Comparison of ENCODE assay signal across 16 cellular contexts in genomic region chr1:245810181-245810727, GRCh38.
DNase-seq lines count a peak whose midpoint lies in the region; ATAC-seq, FAIRE-seq and TF ChIP-seq lines count a peak whose summit lies in the region.
"Had no signal": no experiment of that assay in that cellular context is flagged by ENCODE, and none has a peak within 500 bp of the region (broad histone marks: within the 10 kb centered on the region; RNA-seq: fewer than 3 reads in every experiment).

No MANE protein-coding gene starts in this region.

- no peak overlapping the region for H2BK5ac ChIP-seq in IMR-90 (ENCODE audit: low read depth, low read length, poor library complexity, severe bottlenecking)

- no peak overlapping the region for H3K56ac ChIP-seq in IMR-90 (ENCODE audit: extremely low read depth, insufficient read depth, low read length)

- H3K4me1 ChIP-seq in IMR-90 (ENCODE audit: control insufficient read depth, insufficient read depth, low read length) = no peaks in the 10 kb centered on the region
- peaks cover 0 to 4% (median 0%) of the 10 kb centered on the region in 4 donors for H3K4me1 ChIP-seq in Peyer's patch
- H3K4me1 ChIP-seq: adrenal gland, thyroid gland had no signal

- no TSS peak for BruUV-seq in IMR-90 (replicated peaks; lab: Mats Ljungman, UMichigan)

- intact Hi-C loops in IMR-90 (cut with micrococcal nuclease) = no loop called here

- H2BK20ac ChIP-seq in IMR-90 (ENCODE audit: low read depth, low read length) = no peak overlapping the region

- H4K20me1 ChIP-seq in IMR-90 (ENCODE audit: insufficient read depth, low read length) = no peaks in the 10 kb centered on the region

- H3K23ac ChIP-seq in IMR-90 (ENCODE audit: low read depth, low read length) = no peak overlapping the region

- POLR2A ChIA-PET in IMR-90 (lab: Charles Lee; ENCODE audit: unreplicated experiment) = no interaction called here

- H3K27me3 ChIP-seq in IMR-90 (ENCODE audit: control insufficient read depth, insufficient read depth, low read length) (no peaks in the 10 kb centered on the region), Peyer's patch (no peaks in the 10 kb centered on the region)
- H3K27me3 ChIP-seq: adrenal gland, thyroid gland had no signal

- no peak overlapping the region for H3K14ac ChIP-seq in IMR-90 (replicated peaks; ENCODE audit: low read depth, low read length)

- H3K36me3 Mint-ChIP-seq in naive B cell = peaks cover 0 to 3% of the 10 kb centered on the region in 2 donors

- H3K9me3 ChIP-seq in IMR-90 (ENCODE audit: control insufficient read depth, insufficient read depth, low read length) (no peaks in the 10 kb centered on the region), Peyer's patch (no peaks in the 10 kb centered on the region)
- H3K9me3 ChIP-seq: adrenal gland, thyroid gland had no signal

- no peaks in the 10 kb centered on the region for H3K9me1 ChIP-seq in IMR-90 (ENCODE audit: insufficient read depth, low read length)

- CTCF ChIA-PET in IMR-90 (lab: Yijun Ruan, JAX) = interaction anchor here (1.2 kb wide), 1 partner anchor 12 kb away, joined by 3 read pairs; no protein-coding TSS in a partner anchor

- ATAC-seq in IMR-90 (ENCODE audit: low read depth) (no peak), naive B cell (ENCODE audit: low read depth in 2 of 2) (peak in 1 of 2 donors; percentile 13)
- ATAC-seq: left ventricle myocardium superior had no signal

- H3K27ac ChIP-seq in IMR-90 (ENCODE audit: insufficient read depth, low read length) (no peak overlapping the region), VCaP (peak overlapping the region; percentile 41; the same call in 1 of the 2 replicates), Peyer's patch (peak overlapping the region in 1 of 4 donors; percentile 62)
- H3K27ac ChIP-seq: adrenal gland, KMS-11, skin epidermis, thyroid gland had no signal

- no peak overlapping the region for H4K8ac ChIP-seq in IMR-90 (ENCODE audit: low read depth in 2 of 2, low read length in 2 of 2)

- no peak overlapping the region for H3K4me2 ChIP-seq in IMR-90 (ENCODE audit: low read depth, low read length)
- H3K4me2 ChIP-seq: KMS-11 had no signal

- peak overlapping the region; percentile 33 for H2AK9ac ChIP-seq in IMR-90 (replicated peaks; ENCODE audit: low read depth, low read length, poor library complexity)

- H3K9me3 Mint-ChIP-seq in naive B cell = no peaks in the 10 kb centered on the region
- H3K9me3 Mint-ChIP-seq: T-helper 1 cell treated with Interleukin-12 subunit alpha and Interleukin-12 subunit beta and Interleukin-4 antibody, amounts not matched to agents 30 μg/mL and 1 μg/mL, for 36 hours had no signal

- H3K9ac ChIP-seq in IMR-90 (ENCODE audit: low read depth, low read length) = no peak overlapping the region
- H3K9ac ChIP-seq: KMS-11 had no signal

- H3K36me3 ChIP-seq in IMR-90 (ENCODE audit: control insufficient read depth, insufficient read depth, low read length) (no peaks in the 10 kb centered on the region), Peyer's patch (no peaks in the 10 kb centered on the region)
- H3K36me3 ChIP-seq: adrenal gland, thyroid gland had no signal

- TF ChIP-seq POLR2A in IMR-90 (IDR thresholded peaks at IDR 0.05; ENCODE audit: low read depth, low read length) (no peak), Peyer's patch (IDR thresholded peaks at IDR 0.05) (no peak)

- DNase-seq in D721Med (ENCODE audit: insufficient read length, low spot score) (peak; percentile 62), IMR-90 (no peak), naive B cell (no peak), HPDE6-E6E7 (ENCODE audit: extremely low spot score) (no peak), Peyer's patch (no peak), superior temporal gyrus (ENCODE audit: extremely low spot score) (no peak), NCI-H774 (lab: John Stamatoyannopoulos, UW) (no peak)
- DNase-seq: activated CD4-positive, CD25-positive, alpha-beta regulatory T cell; adrenal gland; left ventricle myocardium superior; stimulated activated CD4-positive, alpha-beta T cell treated with anti-CD3 and anti-CD28 coated beads, Interleukin-4, amount 100 ng/mL, for 4 hours; thyroid gland had no signal

- peaks cover 35 to 63% (median 39%) of the 10 kb centered on the region in 3 donors for H3K4me1 Mint-ChIP-seq in naive B cell

- no peaks in the 10 kb centered on the region for H3K27me3 Mint-ChIP-seq in naive B cell

- TF ChIP-seq CTCF in D721Med (IDR thresholded peaks at IDR 0.05; ENCODE audit: insufficient read depth, missing control alignments) (no peak), IMR-90 (conservative IDR thresholded peaks at IDR 0.05; ENCODE audit: low read depth, low read length) (no peak), VCaP (conservative IDR thresholded peaks at IDR 0.05) (no peak), Peyer's patch (IDR thresholded peaks at IDR 0.05) (no peak)

- no peak overlapping the region for H2AFZ ChIP-seq in IMR-90 (replicated peaks; ENCODE audit: low read length, poor library complexity)

- no peak overlapping the region for H2BK15ac ChIP-seq in IMR-90 (ENCODE audit: low read depth, low read length)

- no peak overlapping the region for H3K18ac ChIP-seq in IMR-90 (ENCODE audit: low read depth, low read length)

- H3K79me1 ChIP-seq in IMR-90 (ENCODE audit: low read depth in 1 of 2, low read length in 2 of 2) = no peaks in the 10 kb centered on the region

- no peak overlapping the region for H4K91ac ChIP-seq in IMR-90 (ENCODE audit: insufficient read depth, low read depth, low read length)

- FAIRE-seq in D721Med (lab: Jason Lieb, UNC) = peak; percentile 41

- H2AK5ac ChIP-seq in IMR-90 (ENCODE audit: low read depth, low read length) = no peak overlapping the region

- in situ Hi-C loops in IMR-90 (cut with MboI; ENCODE audit: low sequenced_read_pairs) = no loop called here

- dilution Hi-C loops in IMR-90 (cut with HindIII; ENCODE audit: low sequenced_read_pairs, unreplicated experiment) = no loop called here

- H3K27ac Mint-ChIP-seq in naive B cell = peak overlapping the region; percentile 47 to 98 (median 86)
- H3K27ac Mint-ChIP-seq: T-helper 1 cell treated with Interleukin-12 subunit alpha and Interleukin-12 subunit beta and Interleukin-4 antibody, amounts not matched to agents 30 μg/mL and 1 μg/mL, for 36 hours had no signal

- TF ChIP-seq RAD21 in IMR-90 (IDR thresholded peaks at IDR 0.05; ENCODE audit: low read length) = no peak

- no CpG with 5 or more reads among the region's 6 CpGs for WGBS in IMR-90 (ENCODE audit: extremely low coverage in 2 of 2, insufficient read length in 1 of 2), 2 experiments

- H4K5ac ChIP-seq in IMR-90 (ENCODE audit: low read depth, low read length) = no peak overlapping the region

- H3K4ac ChIP-seq in IMR-90 (ENCODE audit: low read depth, low read length) = no peak overlapping the region

- peak overlapping the region in 6 of 8 donors; percentile 7 to 73 (median 54) for H3K4me3 Mint-ChIP-seq in naive B cell
- H3K4me3 Mint-ChIP-seq: T-helper 1 cell treated with Interleukin-12 subunit alpha and Interleukin-12 subunit beta and Interleukin-4 antibody, amounts not matched to agents 30 μg/mL and 1 μg/mL, for 36 hours had no signal

- no peak overlapping the region for H2BK120ac ChIP-seq in IMR-90 (ENCODE audit: low read depth, low read length)

- H3K4me3 ChIP-seq in IMR-90 (ENCODE audit: insufficient read depth, low read depth, low read length) = no peak overlapping the region
- H3K4me3 ChIP-seq in Peyer's patch = no peak overlapping the region
- H3K4me3 ChIP-seq: adrenal gland, skin epidermis, thyroid gland had no signal

TF ChIP-seq in IMR-90, 13 proteins besides CTCF, POLR2A, EP300 and RAD21:
- TF ChIP-seq MXI1 (IDR thresholded peaks at IDR 0.05; ENCODE audit: borderline replicate concordance, low read depth, low read length) = no peak
- no peak for TF ChIP-seq MAZ (IDR thresholded peaks at IDR 0.05; ENCODE audit: borderline replicate concordance, low read depth, low read length)
- no peak for TF ChIP-seq CEBPB (IDR thresholded peaks at IDR 0.05; ENCODE audit: low read depth, low read length)
- TF ChIP-seq, protein P1, sequence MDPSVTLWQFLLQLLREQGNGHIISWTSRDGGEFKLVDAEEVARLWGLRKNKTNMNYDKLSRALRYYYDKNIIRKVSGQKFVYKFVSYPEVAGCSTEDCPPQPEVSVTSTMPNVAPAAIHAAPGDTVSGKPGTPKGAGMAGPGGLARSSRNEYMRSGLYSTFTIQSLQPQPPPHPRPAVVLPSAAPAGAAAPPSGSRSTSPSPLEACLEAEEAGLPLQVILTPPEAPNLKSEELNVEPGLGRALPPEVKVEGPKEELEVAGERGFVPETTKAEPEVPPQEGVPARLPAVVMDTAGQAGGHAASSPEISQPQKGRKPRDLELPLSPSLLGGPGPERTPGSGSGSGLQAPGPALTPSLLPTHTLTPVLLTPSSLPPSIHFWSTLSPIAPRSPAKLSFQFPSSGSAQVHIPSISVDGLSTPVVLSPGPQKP (IDR thresholded peaks at IDR 0.05; ENCODE audit: borderline replicate concordance, low read depth, low read length) = no peak
- TF ChIP-seq CHD1 (IDR thresholded peaks at IDR 0.05; ENCODE audit: low read depth, low read length) = no peak
- no peak for TF ChIP-seq RFX5 (IDR thresholded peaks at IDR 0.05; ENCODE audit: low read depth, low read length)
- no peak for TF ChIP-seq RCOR1 (IDR thresholded peaks at IDR 0.05; ENCODE audit: insufficient replicate concordance, low read length)
